26 cellular contexts compared by ENCODE assay signal in the genomic region with DNA sequence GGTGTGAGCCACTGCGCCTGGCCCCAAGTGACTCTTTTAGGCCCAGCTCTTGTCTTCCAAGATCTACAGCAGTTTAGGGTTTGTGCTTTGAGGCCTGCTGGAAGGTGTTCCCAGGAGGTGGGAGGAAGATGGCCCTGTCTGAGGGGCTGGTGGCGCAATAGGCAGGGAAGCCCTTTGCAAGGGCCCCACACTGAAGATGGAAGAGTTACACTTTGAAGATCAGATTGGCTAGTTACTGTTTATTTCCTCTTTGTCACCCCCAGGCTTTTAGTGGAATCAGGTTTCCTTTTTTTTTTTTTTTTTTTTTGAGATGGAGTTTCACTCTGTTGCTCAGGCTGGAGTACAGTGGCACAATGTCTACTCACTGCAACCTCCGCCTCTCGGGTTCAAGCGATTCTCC. TPM values are rescaled to one million over a fixed set of nuclear protein-coding genes. Genes with fewer than 3 reads are reported as not detected.
A peak's percentile ranks its signal among the peaks of the same experiment; 100 is the strongest.
DNase-seq lines count a peak whose midpoint lies in the region; ATAC-seq, FAIRE-seq and TF ChIP-seq lines count a peak whose summit lies in the region.
"Had no signal": no experiment of that assay in that cellular context is flagged by ENCODE, and none has a peak within 500 bp of the region (broad histone marks: within the 10 kb centered on the region; RNA-seq: fewer than 3 reads in every experiment).

No MANE protein-coding gene starts in this region.

- TF ChIP-seq EP300 in HepG2 (IDR thresholded peaks at IDR 0.05; ENCODE audit: low read depth in 2 of 2, low read length in 2 of 2) (no peak), HepG2 (CRISPR knock-in tag; IDR thresholded peaks at IDR 0.05; ENCODE audit: borderline replicate concordance) (no peak)

- peaks cover 16% of the 10 kb centered on the region for H3F3A ChIP-seq in neural progenitor cell (ENCODE audit: low read depth)

- H2AK5ac ChIP-seq in trophoblast cell (ENCODE audit: low read length): no peak overlapping the region

- TF ChIP-seq CTCF in HepG2 (CRISPR knock-in tag; IDR thresholded peaks at IDR 0.05) (no peak), right lobe of liver (IDR thresholded peaks at IDR 0.05) (no peak), WERI-Rb-1 (IDR thresholded peaks at IDR 0.05; ENCODE audit: low read depth, low read length) (no peak), neural progenitor cell (IDR thresholded peaks at IDR 0.05) (no peak)

- H3K27me3 ChIP-seq in HepG2 (ENCODE audit: control insufficient read depth in 1 of 2, insufficient read depth in 2 of 2, low read length in 2 of 2): peaks cover 0 to 1% of the 10 kb centered on the region in 2 experiments; a peak in 2 of 5 replicates
- H3K27me3 ChIP-seq in right lobe of liver: no peaks in the 10 kb centered on the region
- H3K27me3 ChIP-seq in WERI-Rb-1 (ENCODE audit: insufficient read depth, low read depth, severe bottlenecking): no peaks in the 10 kb centered on the region
- H3K27me3 ChIP-seq in neural progenitor cell: no peaks in the 10 kb centered on the region
- H3K27me3 ChIP-seq in trophoblast cell (ENCODE audit: insufficient read depth, low read length): no peaks in the 10 kb centered on the region

- no peak overlapping the region for H3K27ac ChIP-seq in HepG2 (ENCODE audit: extremely low read length, insufficient read depth, low read length)
- no peak overlapping the region for H3K27ac ChIP-seq in right lobe of liver
- H3K27ac ChIP-seq in WERI-Rb-1: peak overlapping the region; percentile 43; the same call in 1 of the 2 replicates
- H3K27ac ChIP-seq in neural progenitor cell: no peak overlapping the region
- no peak overlapping the region for H3K27ac ChIP-seq in trophoblast cell (ENCODE audit: low read depth, low read length)
- H3K27ac ChIP-seq: SJSA1, skin epidermis, tibial artery had no signal

- H3K18ac ChIP-seq in trophoblast cell (ENCODE audit: low read length): no peak overlapping the region

- TF ChIP-seq POLR2A in HepG2 (IDR thresholded peaks at IDR 0.05; ENCODE audit: insufficient read depth in 1 of 2, low read depth in 2 of 2, low read length in 2 of 2) (no peak), right lobe of liver (IDR thresholded peaks at IDR 0.05) (no peak)

- H2AFZ ChIP-seq in HepG2 (ENCODE audit: low read length) (no peak overlapping the region), neural progenitor cell (replicated peaks) (no peak overlapping the region), trophoblast cell (ENCODE audit: insufficient read depth, low read length, poor library complexity) (no peak overlapping the region)

- no peak overlapping the region for H3K4me3 ChIP-seq in HepG2 (replicated peaks in 1 of 3; ENCODE audit: insufficient read depth in 1 of 3, low read depth in 2 of 3, low read length in 3 of 3)
- H3K4me3 ChIP-seq in right lobe of liver: no peak overlapping the region
- H3K4me3 ChIP-seq in WERI-Rb-1 (ENCODE audit: low read depth, low read length): no peak overlapping the region
- H3K4me3 ChIP-seq in neural progenitor cell: no peak overlapping the region
- H3K4me3 ChIP-seq in trophoblast cell (ENCODE audit: low read depth, low read length): no peak overlapping the region
- H3K4me3 ChIP-seq: SJSA1, skin epidermis, tibial artery had no signal

- intact Hi-C loops in HepG2 (cut with micrococcal nuclease; ENCODE audit: unreplicated experiment) (no loop called here), right lobe of liver (cut with DNase I) (no loop called here)

- H3K14ac ChIP-seq in trophoblast cell (ENCODE audit: low read length): no peak overlapping the region

- H3K79me1 ChIP-seq in trophoblast cell (ENCODE audit: low read length): peaks cover 8% of the 10 kb centered on the region

- CTCF ChIA-PET in HepG2 (lab: Yijun Ruan, JAX; ENCODE audit: low intra/inter-chr PET ratio, low total read pairs): no interaction called here

- no peak for FAIRE-seq in HepG2 (lab: Jason Lieb, UNC)

- no peak for TF ChIP-seq RAD21 in HepG2 (CRISPR knock-in tag; IDR thresholded peaks at IDR 0.05)

- H2BK12ac ChIP-seq in trophoblast cell (ENCODE audit: low read length): no peak overlapping the region

- POLR2A ChIA-PET in HepG2 (lab: Yijun Ruan, JAX): no interaction called here

- 68% methylated on average over 5 of the region's 5 CpGs for WGBS in HepG2 (ENCODE audit: low lambda C conversion rate)
- 88% methylated on average over 5 of the region's 5 CpGs for WGBS in right lobe of liver (ENCODE audit: insufficient coverage, low coverage, low lambda C conversion rate, missing lambda C conversion rate)
- no CpG with 5 or more reads among the region's 5 CpGs for whole genome bisulfite sequencing in trophoblast cell (ENCODE audit: extremely low coverage, insufficient coverage, insufficient read length)

- in situ Hi-C loops in HepG2 (cut with HindIII; ENCODE audit: extremely low pct_ligation_motif_present, low pct_unique_long_range_greater_than_20kb): no loop called here

- no TSS peak for BruUV-seq in HepG2 (replicated peaks; lab: Mats Ljungman, UMichigan)

- H4K20me1 ChIP-seq in HepG2 (ENCODE audit: insufficient read depth, low read length) (0 out of 2 replicates have a peak, but pooled peaks cover 3% of the 10 kb centered on the region), neural progenitor cell (ENCODE audit: low read depth) (peaks cover 10% of the 10 kb centered on the region)

- H3K36me3 ChIP-seq in HepG2 (replicated peaks in 1 of 2; ENCODE audit: control insufficient read depth in 1 of 2, insufficient read depth in 2 of 2, low read length in 2 of 2): no peaks in the 10 kb centered on the region
- H3K36me3 ChIP-seq in right lobe of liver: no peaks in the 10 kb centered on the region
- H3K36me3 ChIP-seq in WERI-Rb-1: peaks cover 23% of the 10 kb centered on the region
- H3K36me3 ChIP-seq in neural progenitor cell: no peaks in the 10 kb centered on the region
- H3K36me3 ChIP-seq in trophoblast cell (ENCODE audit: control insufficient read depth in 1 of 2, insufficient read depth in 2 of 2, low read length in 2 of 2): peaks cover 8 to 11% of the 10 kb centered on the region in 2 experiments
- H3K36me3 ChIP-seq: SJSA1 had no signal

- no peak overlapping the region for H4K8ac ChIP-seq in trophoblast cell (ENCODE audit: low read depth, low read length)

- no peak overlapping the region for H3K9ac ChIP-seq in HepG2 (ENCODE audit: insufficient read depth, low read depth, low read length)
- no peak overlapping the region for H3K9ac ChIP-seq in neural progenitor cell
- no peak overlapping the region for H3K9ac ChIP-seq in trophoblast cell (ENCODE audit: low read length)

- H3K4ac ChIP-seq in trophoblast cell (ENCODE audit: low read depth, low read length): no peak overlapping the region

- H3K9me3 Mint-ChIP-seq in neural progenitor cell: no peaks in the 10 kb centered on the region
- H3K9me3 Mint-ChIP-seq: activated B cell treated with CpG ODN at 0.5 μM for 24 hours; activated CD4-positive, alpha-beta memory T cell treated with anti-CD3 and anti-CD28 coated beads for 36 hours; activated naive CD4-positive, alpha-beta T cell treated with anti-CD3 and anti-CD28 coated beads, Interleukin-2, amount 10 ng/mL, durations not matched to agents 7 days and 5 days; CD4-positive, alpha-beta memory T cell; T-helper 1 cell treated with Interleukin-12 subunit alpha and Interleukin-12 subunit beta and Interleukin-4 antibody, amounts not matched to agents 30 μg/mL and 1 μg/mL, for 36 hours had no signal

- H2BK120ac ChIP-seq in trophoblast cell (ENCODE audit: insufficient read depth, low read length, poor library complexity): no peak overlapping the region

- H3K4me2 ChIP-seq in HepG2 (ENCODE audit: low read depth, low read length): no peak overlapping the region
- no peak overlapping the region for H3K4me2 ChIP-seq in neural progenitor cell
- no peak overlapping the region for H3K4me2 ChIP-seq in trophoblast cell (ENCODE audit: low read length)

- ATAC-seq in HepG2 (no peak), right lobe of liver (no peak), GM21515 (IDR thresholded peaks at IDR 0.05; ENCODE audit: unreplicated experiment) (no peak)
- ATAC-seq: Panc1 had no signal

- no peaks in the 10 kb centered on the region for H3K79me2 ChIP-seq in HepG2 (ENCODE audit: insufficient read depth, low read length)
- H3K79me2 ChIP-seq in neural progenitor cell (ENCODE audit: low read depth): no peaks in the 10 kb centered on the region
- peaks cover 5% of the 10 kb centered on the region for H3K79me2 ChIP-seq in trophoblast cell (ENCODE audit: control insufficient read depth, insufficient read depth, low read length, poor library complexity)

- H4K91ac ChIP-seq in trophoblast cell (ENCODE audit: low read depth, low read length): no peak overlapping the region

- H3K4me1 ChIP-seq in HepG2 (ENCODE audit: insufficient read depth, low read length) (peaks cover 32% of the 10 kb centered on the region), right lobe of liver (peaks cover 0 to 10% (median 4%) of the 10 kb centered on the region in 4 donors), neural progenitor cell (peaks cover 5% of the 10 kb centered on the region), trophoblast cell (ENCODE audit: control insufficient read depth in 1 of 2, insufficient read depth in 2 of 2, low read length in 2 of 2) (peaks cover 6 to 12% of the 10 kb centered on the region in 2 experiments)

- no peaks in the 10 kb centered on the region for H3K36me3 Mint-ChIP-seq in neural progenitor cell

- peaks cover 6% of the 10 kb centered on the region for H3K27me3 Mint-ChIP-seq in neural progenitor cell (ENCODE audit: insufficient read depth, low read depth)
- H3K27me3 Mint-ChIP-seq: activated B cell treated with CpG ODN at 0.5 μM for 24 hours; activated CD4-positive, alpha-beta memory T cell treated with anti-CD3 and anti-CD28 coated beads for 36 hours; CD4-positive, alpha-beta memory T cell had no signal

- peaks cover 13% of the 10 kb centered on the region for H3K4me1 Mint-ChIP-seq in neural progenitor cell

- no peak overlapping the region for H2BK5ac ChIP-seq in trophoblast cell (ENCODE audit: low read depth, low read length, poor library complexity)

- H4K12ac ChIP-seq in trophoblast cell (ENCODE audit: low read depth, low read length): no peak overlapping the region

- DNase-seq in HepG2 (ENCODE audit: low spot score): no peak
- DNase-seq in right lobe of liver: no peak
- DNase-seq in MV-4-11 (lab: John Stamatoyannopoulos, UW): peak; percentile 82
- DNase-seq in WERI-Rb-1: no peak
- no peak for DNase-seq in neural progenitor cell (ENCODE audit: low spot score)
- no peak for DNase-seq in NCI-H748 (lab: John Stamatoyannopoulos, UW; ENCODE audit: unreplicated experiment)
- DNase-seq in trophoblast cell: no peak
- DNase-seq: ACHN; activated B cell treated with CpG ODN at 0.5 μM for 24 hours; activated CD4-positive, alpha-beta memory T cell treated with anti-CD3 and anti-CD28 coated beads for 36 hours; activated naive CD4-positive, alpha-beta T cell treated with anti-CD3 and anti-CD28 coated beads, Interleukin-2, amount 10 ng/mL, durations not matched to agents 7 days and 5 days; activated T-cell treated with anti-CD3 and anti-CD28 coated beads, Interleukin-2, amount 50 U/mL, for 1 hour; CD4-positive, alpha-beta memory T cell; DMS79 treated with DMSO at 0.1 percent for 48 hours; NCI-H146; NCI-H2227 treated with DMSO at 0.1 percent for 48 hours; NCI-H774; stimulated activated CD4-positive, alpha-beta T cell treated with anti-CD3 and anti-CD28 coated beads, Interleukin-2, amount 100 ng/mL, for 48 hours; stimulated activated naive CD4-positive, alpha-beta T cell treated with Interleukin-2 at 50 U/mL for 16 hours; tibial artery had no signal

- peak overlapping the region; percentile 90 for H3K27ac Mint-ChIP-seq in neural progenitor cell
- H3K27ac Mint-ChIP-seq: activated B cell treated with CpG ODN at 0.5 μM for 24 hours; activated CD4-positive, alpha-beta memory T cell treated with anti-CD3 and anti-CD28 coated beads for 36 hours; activated naive CD4-positive, alpha-beta T cell treated with anti-CD3 and anti-CD28 coated beads, Interleukin-2, amount 10 ng/mL, durations not matched to agents 7 days and 5 days; T-helper 1 cell treated with Interleukin-12 subunit alpha and Interleukin-12 subunit beta and Interleukin-4 antibody, amounts not matched to agents 30 μg/mL and 1 μg/mL, for 36 hours had no signal

- H3K4me3 Mint-ChIP-seq in neural progenitor cell: peak overlapping the region; percentile 71
- H3K4me3 Mint-ChIP-seq: activated B cell treated with CpG ODN at 0.5 μM for 24 hours; activated CD4-positive, alpha-beta memory T cell treated with anti-CD3 and anti-CD28 coated beads for 36 hours; activated naive CD4-positive, alpha-beta T cell treated with anti-CD3 and anti-CD28 coated beads, Interleukin-2, amount 10 ng/mL, durations not matched to agents 7 days and 5 days; T-helper 1 cell treated with Interleukin-12 subunit alpha and Interleukin-12 subunit beta and Interleukin-4 antibody, amounts not matched to agents 30 μg/mL and 1 μg/mL, for 36 hours had no signal

- H3K23ac ChIP-seq in trophoblast cell (ENCODE audit: low read length): no peak overlapping the region

- H3K9me3 ChIP-seq in HepG2 (ENCODE audit: low read length) (no peaks in the 10 kb centered on the region), right lobe of liver (no peaks in the 10 kb centered on the region), WERI-Rb-1 (ENCODE audit: severe bottlenecking) (no peaks in the 10 kb centered on the region), neural progenitor cell (ENCODE audit: low read depth) (no peaks in the 10 kb centered on the region), trophoblast cell (ENCODE audit: insufficient read depth, low read depth, low read length) (no peaks in the 10 kb centered on the region)
- H3K9me3 ChIP-seq: SJSA1, tibial artery had no signal

RNA-seq across cellular contexts. Expression of a gene that starts 1.9 kb away (rescaled TPM):
- total RNA-seq in HepG2 (2016; rRNA removed; fragmentation: Illumina TruSeq; extraction: Trizol): 20.7 and 37.4 TPM in 2 replicates
- total RNA-seq in HepG2 (2016; cell fraction: cytosol; rRNA removed; fragmentation: Illumina TruSeq; extraction: Trizol; ENCODE audit: low read depth): 32.7 and 40.5 TPM in 2 replicates
- 21.9 and 38.8 TPM in 2 replicates for total RNA-seq in HepG2 (2016; cell fraction: insoluble cytoplasmic fraction; rRNA removed; fragmentation: Illumina TruSeq; extraction: Trizol)
- 24.1 and 26.6 TPM in 2 replicates for total RNA-seq in HepG2 (2016; cell fraction: membrane; rRNA removed; fragmentation: Illumina TruSeq; extraction: Trizol)
- 28.4 and 29.8 TPM in 2 replicates for total RNA-seq in HepG2 (2016; cell fraction: nucleus; rRNA removed; fragmentation: Illumina TruSeq; extraction: Trizol)
- polyA plus RNA-seq in HepG2 (2011; rRNA removed): 74.0 and 91.2 TPM in 2 replicates
- polyA plus RNA-seq in HepG2 (2011; cell fraction: cytosol; rRNA removed): 112 and 172 TPM in 2 replicates
- polyA plus RNA-seq in HepG2 (2011; cell fraction: nucleus; rRNA removed): 93.5 and 96.2 TPM in 2 replicates
- polyA plus RNA-seq in HepG2 (2012): 38.2 and 66.0 TPM in 2 replicates
- 34.2 and 39.3 TPM in 2 replicates for polyA plus RNA-seq in HepG2 (2016; cell fraction: cytosol; fragmentation: Illumina TruSeq; extraction: Trizol; ENCODE audit: low read depth)
- polyA plus RNA-seq in HepG2 (2016; cell fraction: insoluble cytoplasmic fraction; fragmentation: Illumina TruSeq; extraction: Trizol; ENCODE audit: low read depth): 20.0 and 22.5 TPM in 2 replicates
- 21.0 and 26.9 TPM in 2 replicates for polyA plus RNA-seq in HepG2 (2016; cell fraction: membrane; fragmentation: Illumina TruSeq; extraction: Trizol; ENCODE audit: low read depth)
- polyA plus RNA-seq in HepG2 (2016; cell fraction: nucleus; fragmentation: Illumina TruSeq; extraction: Trizol; ENCODE audit: insufficient read depth, low read depth): 52.4 and 53.1 TPM in 2 replicates
- polyA minus RNA-seq in HepG2 (2011; rRNA and poly(A)+ RNA removed; ENCODE audit: low replicate concordance): 32.5 and 96.8 TPM in 2 replicates
- 26.4 and 26.8 TPM in 2 replicates for polyA minus RNA-seq in HepG2 (2011; cell fraction: cytosol; rRNA and poly(A)+ RNA removed)
- 21.6 and 26.0 TPM in 2 replicates for polyA minus RNA-seq in HepG2 (2011; cell fraction: nucleus; rRNA and poly(A)+ RNA removed)
- 100 to 1,000 TPM in 2 of 6 experiments, 10 to 100 TPM in 4; 53.6 to 124 (median 75.8) TPM for total RNA-seq in right lobe of liver
- total RNA-seq in neural progenitor cell (ENCODE audit: low replicate concordance): 33.1 and 108 TPM in 2 replicates
- polyA plus RNA-seq in trophoblast cell (2013): 169 and 176 TPM in 2 replicates

RNA-seq across cellular contexts. Expression of a gene that starts 32.7 kb away (rescaled TPM):
- total RNA-seq in HepG2 (2016; rRNA removed; fragmentation: Illumina TruSeq; extraction: Trizol): not detected in 2 replicates
- not detected in 2 replicates for total RNA-seq in HepG2 (2016; cell fraction: cytosol; rRNA removed; fragmentation: Illumina TruSeq; extraction: Trizol; ENCODE audit: low read depth)
- total RNA-seq in HepG2 (2016; cell fraction: insoluble cytoplasmic fraction; rRNA removed; fragmentation: Illumina TruSeq; extraction: Trizol): not detected in 2 replicates
- total RNA-seq in HepG2 (2016; cell fraction: membrane; rRNA removed; fragmentation: Illumina TruSeq; extraction: Trizol): not detected in 2 replicates
- not detected in 2 replicates for total RNA-seq in HepG2 (2016; cell fraction: nucleus; rRNA removed; fragmentation: Illumina TruSeq; extraction: Trizol)
- not detected in 2 replicates for polyA plus RNA-seq in HepG2 (2011; rRNA removed)
- polyA plus RNA-seq in HepG2 (2011; cell fraction: cytosol; rRNA removed): 0.03 TPM in 1 of 2 replicates, not detected in the other
- not detected in 2 replicates for polyA plus RNA-seq in HepG2 (2011; cell fraction: nucleus; rRNA removed)
- 0.07 TPM in 1 of 2 replicates, not detected in the other for polyA plus RNA-seq in HepG2 (2012)
- polyA plus RNA-seq in HepG2 (2016; cell fraction: cytosol; fragmentation: Illumina TruSeq; extraction: Trizol; ENCODE audit: low read depth): not detected in 2 replicates
- not detected in 2 replicates for polyA plus RNA-seq in HepG2 (2016; cell fraction: insoluble cytoplasmic fraction; fragmentation: Illumina TruSeq; extraction: Trizol; ENCODE audit: low read depth)
- not detected in 2 replicates for polyA plus RNA-seq in HepG2 (2016; cell fraction: membrane; fragmentation: Illumina TruSeq; extraction: Trizol; ENCODE audit: low read depth)
- not detected in 2 replicates for polyA plus RNA-seq in HepG2 (2016; cell fraction: nucleus; fragmentation: Illumina TruSeq; extraction: Trizol; ENCODE audit: insufficient read depth, low read depth)
- not detected in 2 replicates for polyA minus RNA-seq in HepG2 (2011; rRNA and poly(A)+ RNA removed; ENCODE audit: low replicate concordance)
- polyA minus RNA-seq in HepG2 (2011; cell fraction: cytosol; rRNA and poly(A)+ RNA removed): not detected in 2 replicates
- not detected in 2 replicates for polyA minus RNA-seq in HepG2 (2011; cell fraction: nucleus; rRNA and poly(A)+ RNA removed)
- not detected for total RNA-seq in right lobe of liver
- 0.22 and 0.65 TPM in 2 replicates for total RNA-seq in neural progenitor cell (ENCODE audit: low replicate concordance)
- 0.27 and 0.31 TPM in 2 replicates for polyA plus RNA-seq in trophoblast cell (2013)
- total RNA-seq: pulmonary artery endothelial cell, SJSA1 had no signal

RNA-seq across cellular contexts. Expression of a gene that starts 33.1 kb away (rescaled TPM):
- 0.04 TPM in 1 of 2 replicates, not detected in the other for total RNA-seq in HepG2 (2016; rRNA removed; fragmentation: Illumina TruSeq; extraction: Trizol)
- total RNA-seq in HepG2 (2016; cell fraction: cytosol; rRNA removed; fragmentation: Illumina TruSeq; extraction: Trizol; ENCODE audit: low read depth): not detected in 2 replicates
- 0.04 and 0.13 TPM in 2 replicates for total RNA-seq in HepG2 (2016; cell fraction: insoluble cytoplasmic fraction; rRNA removed; fragmentation: Illumina TruSeq; extraction: Trizol)
- total RNA-seq in HepG2 (2016; cell fraction: membrane; rRNA removed; fragmentation: Illumina TruSeq; extraction: Trizol): 0.12 TPM in 1 of 2 replicates, not detected in the other
- total RNA-seq in HepG2 (2016; cell fraction: nucleus; rRNA removed; fragmentation: Illumina TruSeq; extraction: Trizol): 0.12 TPM in 1 of 2 replicates, not detected in the other
- 0.01 TPM in 1 of 2 replicates, not detected in the other for polyA plus RNA-seq in HepG2 (2011; rRNA removed)
- polyA plus RNA-seq in HepG2 (2011; cell fraction: cytosol; rRNA removed): 0.01 TPM in 1 of 2 replicates, not detected in the other
- not detected in 2 replicates for polyA plus RNA-seq in HepG2 (2011; cell fraction: nucleus; rRNA removed)
- not detected in 2 replicates for polyA plus RNA-seq in HepG2 (2012)
- polyA plus RNA-seq in HepG2 (2016; cell fraction: cytosol; fragmentation: Illumina TruSeq; extraction: Trizol; ENCODE audit: low read depth): 0.03 TPM in 2 replicates
- not detected in 2 replicates for polyA plus RNA-seq in HepG2 (2016; cell fraction: insoluble cytoplasmic fraction; fragmentation: Illumina TruSeq; extraction: Trizol; ENCODE audit: low read depth)
- 0.07 TPM in 1 of 2 replicates, not detected in the other for polyA plus RNA-seq in HepG2 (2016; cell fraction: membrane; fragmentation: Illumina TruSeq; extraction: Trizol; ENCODE audit: low read depth)
- polyA plus RNA-seq in HepG2 (2016; cell fraction: nucleus; fragmentation: Illumina TruSeq; extraction: Trizol; ENCODE audit: insufficient read depth, low read depth): 0.15 and 0.28 TPM in 2 replicates
- polyA minus RNA-seq in HepG2 (2011; rRNA and poly(A)+ RNA removed; ENCODE audit: low replicate concordance): 0.16 TPM in 1 of 2 replicates, not detected in the other
- polyA minus RNA-seq in HepG2 (2011; cell fraction: cytosol; rRNA and poly(A)+ RNA removed): not detected in 2 replicates
- polyA minus RNA-seq in HepG2 (2011; cell fraction: nucleus; rRNA and poly(A)+ RNA removed): not detected in 2 replicates
- under 1 TPM in 2 of 6 experiments, not detected in 4; 0.07 TPM for total RNA-seq in right lobe of liver
- total RNA-seq in neural progenitor cell (ENCODE audit: low replicate concordance): 1.6 TPM in 1 of 2 replicates, not detected in the other
- 0.11 and 0.12 TPM in 2 replicates for polyA plus RNA-seq in trophoblast cell (2013)
- total RNA-seq: SJSA1 had no signal
